In genomic region chr1:154941332-154941995, GRCh38 we compare ENCODE assay signal across 1 cellular context.
TF ChIP-seq lines count a peak whose summit lies in the region.

No MANE protein-coding gene starts in this region.

TF ChIP-seq in K562, 482 proteins besides CTCF, POLR2A, EP300 and RAD21:
- TF ChIP-seq RFX1 (IDR thresholded peaks at IDR 0.05) (peak; percentile 86), MYNN (IDR thresholded peaks at IDR 0.05) (0 out of 2 replicates have a peak, but pooled peaks have one; percentile 24), MYNN (CRISPR knock-in tag; IDR thresholded peaks at IDR 0.05) (no peak)
- TF ChIP-seq, protein P1, sequence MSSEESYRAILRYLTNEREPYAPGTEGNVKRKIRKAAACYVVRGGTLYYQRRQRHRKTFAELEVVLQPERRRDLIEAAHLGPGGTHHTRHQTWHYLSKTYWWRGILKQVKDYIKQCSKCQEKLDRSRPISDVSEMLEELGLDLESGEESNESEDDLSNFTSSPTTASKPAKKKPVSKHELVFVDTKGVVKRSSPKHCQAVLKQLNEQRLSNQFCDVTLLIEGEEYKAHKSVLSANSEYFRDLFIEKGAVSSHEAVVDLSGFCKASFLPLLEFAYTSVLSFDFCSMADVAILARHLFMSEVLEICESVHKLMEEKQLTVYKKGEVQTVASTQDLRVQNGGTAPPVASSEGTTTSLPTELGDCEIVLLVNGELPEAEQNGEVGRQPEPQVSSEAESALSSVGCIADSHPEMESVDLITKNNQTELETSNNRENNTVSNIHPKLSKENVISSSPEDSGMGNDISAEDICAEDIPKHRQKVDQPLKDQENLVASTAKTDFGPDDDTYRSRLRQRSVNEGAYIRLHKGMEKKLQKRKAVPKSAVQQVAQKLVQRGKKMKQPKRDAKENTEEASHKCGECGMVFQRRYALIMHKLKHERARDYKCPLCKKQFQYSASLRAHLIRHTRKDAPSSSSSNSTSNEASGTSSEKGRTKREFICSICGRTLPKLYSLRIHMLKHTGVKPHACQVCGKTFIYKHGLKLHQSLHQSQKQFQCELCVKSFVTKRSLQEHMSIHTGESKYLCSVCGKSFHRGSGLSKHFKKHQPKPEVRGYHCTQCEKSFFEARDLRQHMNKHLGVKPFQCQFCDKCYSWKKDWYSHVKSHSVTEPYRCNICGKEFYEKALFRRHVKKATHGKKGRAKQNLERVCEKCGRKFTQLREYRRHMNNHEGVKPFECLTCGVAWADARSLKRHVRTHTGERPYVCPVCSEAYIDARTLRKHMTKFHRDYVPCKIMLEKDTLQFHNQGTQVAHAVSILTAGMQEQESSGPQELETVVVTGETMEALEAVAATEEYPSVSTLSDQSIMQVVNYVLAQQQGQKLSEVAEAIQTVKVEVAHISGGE (CRISPR knock-in tag; IDR thresholded peaks at IDR 0.05), result no peak
